ENCODE assay signal across 1 cellular context in the genomic region with DNA sequence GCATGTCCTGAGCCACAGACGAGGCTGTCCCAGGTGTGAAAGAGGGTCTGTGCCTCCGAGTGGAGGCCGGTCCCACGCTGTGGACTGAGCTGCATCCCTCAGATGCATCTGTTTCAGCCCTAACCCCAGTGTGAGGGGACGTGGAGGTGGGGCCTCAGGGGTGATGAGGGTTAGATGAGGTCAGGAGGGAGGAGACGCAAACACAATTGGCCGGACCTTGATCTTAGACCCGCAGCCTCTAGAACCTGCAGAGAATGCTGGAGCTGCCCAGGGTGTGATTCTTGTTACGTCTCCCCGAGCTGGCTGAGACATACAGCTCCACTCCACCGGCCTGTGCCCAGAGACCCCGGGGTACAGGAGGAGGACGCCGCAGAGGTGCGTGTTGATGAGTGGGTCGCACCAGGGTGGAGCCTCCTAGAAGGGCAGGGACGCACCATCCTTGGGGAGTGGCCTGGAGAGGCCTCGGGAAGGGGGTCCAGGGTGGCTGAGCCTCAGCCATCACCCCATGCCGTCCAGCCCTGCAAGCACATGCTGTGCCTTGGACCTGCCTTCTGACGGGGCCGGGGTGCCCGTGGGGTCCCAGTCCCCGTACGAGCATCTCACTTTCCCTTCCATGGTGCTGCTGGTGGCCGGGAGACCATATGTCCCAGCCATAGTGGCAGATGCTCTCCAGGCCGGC.
TF ChIP-seq lines count a peak whose summit lies in the region.

No MANE protein-coding gene starts in this region.

TF ChIP-seq in GM23338, 12 proteins besides CTCF, POLR2A, EP300 and RAD21 (continued from another document):
- TF ChIP-seq, protein P1, sequence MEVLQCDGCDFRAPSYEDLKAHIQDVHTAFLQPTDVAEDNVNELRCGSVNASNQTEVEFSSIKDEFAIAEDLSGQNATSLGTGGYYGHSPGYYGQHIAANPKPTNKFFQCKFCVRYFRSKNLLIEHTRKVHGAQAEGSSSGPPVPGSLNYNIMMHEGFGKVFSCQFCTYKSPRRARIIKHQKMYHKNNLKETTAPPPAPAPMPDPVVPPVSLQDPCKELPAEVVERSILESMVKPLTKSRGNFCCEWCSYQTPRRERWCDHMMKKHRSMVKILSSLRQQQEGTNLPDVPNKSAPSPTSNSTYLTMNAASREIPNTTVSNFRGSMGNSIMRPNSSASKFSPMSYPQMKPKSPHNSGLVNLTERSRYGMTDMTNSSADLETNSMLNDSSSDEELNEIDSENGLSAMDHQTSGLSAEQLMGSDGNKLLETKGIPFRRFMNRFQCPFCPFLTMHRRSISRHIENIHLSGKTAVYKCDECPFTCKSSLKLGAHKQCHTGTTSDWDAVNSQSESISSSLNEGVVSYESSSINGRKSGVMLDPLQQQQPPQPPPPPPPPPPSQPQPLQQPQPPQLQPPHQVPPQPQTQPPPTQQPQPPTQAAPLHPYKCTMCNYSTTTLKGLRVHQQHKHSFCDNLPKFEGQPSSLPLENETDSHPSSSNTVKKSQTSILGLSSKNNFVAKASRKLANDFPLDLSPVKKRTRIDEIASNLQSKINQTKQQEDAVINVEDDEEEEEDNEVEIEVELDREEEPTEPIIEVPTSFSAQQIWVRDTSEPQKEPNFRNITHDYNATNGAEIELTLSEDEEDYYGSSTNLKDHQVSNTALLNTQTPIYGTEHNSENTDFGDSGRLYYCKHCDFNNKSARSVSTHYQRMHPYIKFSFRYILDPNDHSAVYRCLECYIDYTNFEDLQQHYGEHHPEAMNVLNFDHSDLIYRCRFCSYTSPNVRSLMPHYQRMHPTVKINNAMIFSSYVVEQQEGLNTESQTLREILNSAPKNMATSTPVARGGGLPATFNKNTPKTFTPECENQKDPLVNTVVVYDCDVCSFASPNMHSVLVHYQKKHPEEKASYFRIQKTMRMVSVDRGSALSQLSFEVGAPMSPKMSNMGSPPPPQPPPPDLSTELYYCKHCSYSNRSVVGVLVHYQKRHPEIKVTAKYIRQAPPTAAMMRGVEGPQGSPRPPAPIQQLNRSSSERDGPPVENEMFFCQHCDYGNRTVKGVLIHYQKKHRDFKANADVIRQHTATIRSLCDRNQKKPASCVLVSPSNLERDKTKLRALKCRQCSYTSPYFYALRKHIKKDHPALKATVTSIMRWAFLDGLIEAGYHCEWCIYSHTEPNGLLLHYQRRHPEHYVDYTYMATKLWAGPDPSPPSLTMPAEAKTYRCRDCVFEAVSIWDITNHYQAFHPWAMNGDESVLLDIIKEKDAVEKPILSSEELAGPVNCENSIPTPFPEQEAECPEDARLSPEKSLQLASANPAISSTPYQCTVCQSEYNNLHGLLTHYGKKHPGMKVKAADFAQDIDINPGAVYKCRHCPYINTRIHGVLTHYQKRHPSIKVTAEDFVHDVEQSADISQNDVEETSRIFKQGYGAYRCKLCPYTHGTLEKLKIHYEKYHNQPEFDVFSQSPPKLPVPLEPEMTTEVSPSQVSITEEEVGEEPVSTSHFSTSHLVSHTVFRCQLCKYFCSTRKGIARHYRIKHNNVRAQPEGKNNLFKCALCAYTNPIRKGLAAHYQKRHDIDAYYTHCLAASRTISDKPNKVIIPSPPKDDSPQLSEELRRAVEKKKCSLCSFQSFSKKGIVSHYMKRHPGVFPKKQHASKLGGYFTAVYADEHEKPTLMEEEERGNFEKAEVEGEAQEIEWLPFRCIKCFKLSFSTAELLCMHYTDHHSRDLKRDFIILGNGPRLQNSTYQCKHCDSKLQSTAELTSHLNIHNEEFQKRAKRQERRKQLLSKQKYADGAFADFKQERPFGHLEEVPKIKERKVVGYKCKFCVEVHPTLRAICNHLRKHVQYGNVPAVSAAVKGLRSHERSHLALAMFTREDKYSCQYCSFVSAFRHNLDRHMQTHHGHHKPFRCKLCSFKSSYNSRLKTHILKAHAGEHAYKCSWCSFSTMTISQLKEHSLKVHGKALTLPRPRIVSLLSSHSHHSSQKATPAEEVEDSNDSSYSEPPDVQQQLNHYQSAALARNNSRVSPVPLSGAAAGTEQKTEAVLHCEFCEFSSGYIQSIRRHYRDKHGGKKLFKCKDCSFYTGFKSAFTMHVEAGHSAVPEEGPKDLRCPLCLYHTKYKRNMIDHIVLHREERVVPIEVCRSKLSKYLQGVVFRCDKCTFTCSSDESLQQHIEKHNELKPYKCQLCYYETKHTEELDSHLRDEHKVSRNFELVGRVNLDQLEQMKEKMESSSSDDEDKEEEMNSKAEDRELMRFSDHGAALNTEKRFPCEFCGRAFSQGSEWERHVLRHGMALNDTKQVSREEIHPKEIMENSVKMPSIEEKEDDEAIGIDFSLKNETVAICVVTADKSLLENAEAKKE (CRISPR knock-in tag; IDR thresholded peaks at IDR 0.05), result no peak
- no peak for TF ChIP-seq EZH2 (IDR thresholded peaks at IDR 0.05; ENCODE audit: low read depth, unreplicated experiment)
- TF ChIP-seq STAT1 (IDR thresholded peaks at IDR 0.05; ENCODE audit: unreplicated experiment), result no peak
- no peak for TF ChIP-seq ZNF331 (CRISPR knock-in tag; IDR thresholded peaks at IDR 0.05; ENCODE audit: low read depth)
